Comparison of ENCODE assay signal across 8 cellular contexts in genomic region chr11:57639321-57640067, GRCh38. TPM values are rescaled to one million over a fixed set of nuclear protein-coding genes. Genes with fewer than 3 reads are reported as not detected.
DNase-seq lines count a peak whose midpoint lies in the region; ATAC-seq and TF ChIP-seq lines count a peak whose summit lies in the region.

No MANE protein-coding gene starts in this region.

- intact Hi-C loops in right cardiac atrium (cut with DNase I): loop anchor here in 3 of 4 donors (10.0 kb wide), 3 partner anchors 165 to 295 kb away; no protein-coding TSS in a partner anchor

- peak overlapping the region; percentile 35 for H3K27ac ChIP-seq in right cardiac atrium (ENCODE audit: low read length)
- H3K27ac ChIP-seq in smooth muscle cell (ENCODE audit: low read depth): peak overlapping the region; percentile 31

- H2AFZ ChIP-seq in smooth muscle cell (ENCODE audit: low read depth): no peak overlapping the region

- ATAC-seq in right cardiac atrium: no peak

- H3K27me3 ChIP-seq in right cardiac atrium (ENCODE audit: control insufficient read depth, insufficient read depth) (no peaks in the 10 kb centered on the region), smooth muscle cell (ENCODE audit: low read depth) (no peaks in the 10 kb centered on the region)

- H3K27me3 Mint-ChIP-seq in T-helper 1 cell treated with Interleukin-12 subunit alpha and Interleukin-12 subunit beta and Interleukin-4 antibody, amounts not matched to agents 30 μg/mL and 1 μg/mL, for 36 hours (ENCODE audit: low read depth): peaks cover 19% of the 10 kb centered on the region

- H3K36me3 Mint-ChIP-seq in T-helper 1 cell treated with Interleukin-12 subunit alpha and Interleukin-12 subunit beta and Interleukin-4 antibody, amounts not matched to agents 30 μg/mL and 1 μg/mL, for 36 hours (ENCODE audit: low read depth): no peaks in the 10 kb centered on the region

- H4K20me1 ChIP-seq in smooth muscle cell (ENCODE audit: low read depth): peaks cover 54% of the 10 kb centered on the region

- H3K4me2 ChIP-seq in smooth muscle cell: peak overlapping the region; percentile 98

- H3K36me3 ChIP-seq in smooth muscle cell (ENCODE audit: low read depth): no peaks in the 10 kb centered on the region

- peaks cover 10% of the 10 kb centered on the region for H3K4me1 Mint-ChIP-seq in T-helper 1 cell treated with Interleukin-12 subunit alpha and Interleukin-12 subunit beta and Interleukin-4 antibody, amounts not matched to agents 30 μg/mL and 1 μg/mL, for 36 hours (ENCODE audit: low read depth)

- H3K4me3 ChIP-seq in right cardiac atrium (ENCODE audit: low read length): peak overlapping the region; percentile 81
- H3K4me3 ChIP-seq in smooth muscle cell: peak overlapping the region; percentile 100

- WGBS in right cardiac atrium: 7% methylated on average over 15 of the region's 15 CpGs
- 2% methylated on average over 13 of the region's 15 CpGs for WGBS in smooth muscle cell (ENCODE audit: low lambda C conversion rate)

- DNase-seq in T-helper 1 cell: no peak
- DNase-seq in UCSD-AML1 (lab: John Stamatoyannopoulos, UW; ENCODE audit: unreplicated experiment): peak; percentile 95
- no peak for DNase-seq in right cardiac atrium
- peak; percentile 26 for DNase-seq in smooth muscle cell (lab: John Stamatoyannopoulos, UW; ENCODE audit: unreplicated experiment)
- no peak for DNase-seq in NCI-H1436 (lab: John Stamatoyannopoulos, UW)
- DNase-seq in NCI-H2171 treated with DMSO at 0.1 percent for 48 hours (lab: John Stamatoyannopoulos, UW): no peak
- no peak for DNase-seq in NCI-H187 (lab: John Stamatoyannopoulos, UW)

- no peaks in the 10 kb centered on the region for H3K9me3 ChIP-seq in right cardiac atrium (ENCODE audit: control insufficient read depth, low read length)
- H3K9me3 ChIP-seq in smooth muscle cell (replicated peaks; ENCODE audit: low read depth): no peaks in the 10 kb centered on the region

- H3K4me1 ChIP-seq in right cardiac atrium (ENCODE audit: control insufficient read depth, insufficient read depth, low read length): peaks cover 9% of the 10 kb centered on the region
- peaks cover 31% of the 10 kb centered on the region for H3K4me1 ChIP-seq in smooth muscle cell (ENCODE audit: low read depth)

- no peak for TF ChIP-seq CTCF in smooth muscle cell (IDR thresholded peaks at IDR 0.05; ENCODE audit: borderline replicate concordance, insufficient read depth, poor library complexity, severe bottlenecking)

- H3K27ac Mint-ChIP-seq in T-helper 1 cell treated with Interleukin-12 subunit alpha and Interleukin-12 subunit beta and Interleukin-4 antibody, amounts not matched to agents 30 μg/mL and 1 μg/mL, for 36 hours: no peak overlapping the region

- peak overlapping the region; percentile 95 for H3K9ac ChIP-seq in smooth muscle cell (ENCODE audit: low read depth)

- H3K79me2 ChIP-seq in smooth muscle cell (ENCODE audit: low read depth): peaks cover 24% of the 10 kb centered on the region

- no peaks in the 10 kb centered on the region for H3K9me3 Mint-ChIP-seq in T-helper 1 cell treated with Interleukin-12 subunit alpha and Interleukin-12 subunit beta and Interleukin-4 antibody, amounts not matched to agents 30 μg/mL and 1 μg/mL, for 36 hours

- H3F3A ChIP-seq in smooth muscle cell (ENCODE audit: low read depth): peaks cover 10% of the 10 kb centered on the region

- H3K4me3 Mint-ChIP-seq in T-helper 1 cell treated with Interleukin-12 subunit alpha and Interleukin-12 subunit beta and Interleukin-4 antibody, amounts not matched to agents 30 μg/mL and 1 μg/mL, for 36 hours: peak overlapping the region; percentile 96

RNA-seq across cellular contexts. Expression of gene YPEL4, which starts 10.2 kb away (rescaled TPM):
- total RNA-seq in right cardiac atrium (1 to 10 TPM in 1 of 4 donors, under 1 TPM in 3; 0.33 to 1.1 (median 0.62) TPM), smooth muscle cell (0.18 and 2.5 TPM in 2 replicates)
- polyA plus RNA-seq in right cardiac atrium (1.5 TPM), smooth muscle cell (2.0 and 2.9 TPM in 2 replicates)

RNA-seq across cellular contexts. Expression of gene CLP1, which starts 18.1 kb away (rescaled TPM):
- 1 to 10 TPM; 6.3 to 8.2 (median 7.2) TPM for total RNA-seq in right cardiac atrium
- 4.6 TPM for polyA plus RNA-seq in right cardiac atrium
- total RNA-seq in smooth muscle cell: 18.3 and 23.0 TPM in 2 replicates
- 18.0 and 19.7 TPM in 2 replicates for polyA plus RNA-seq in smooth muscle cell

RNA-seq across cellular contexts. Expression of gene ZDHHC5, which starts 28.4 kb away (rescaled TPM):
- 10 to 100 TPM; 38.9 to 60.4 (median 54.3) TPM for total RNA-seq in right cardiac atrium
- 27.0 TPM for polyA plus RNA-seq in right cardiac atrium
- 37.2 and 38.0 TPM in 2 replicates for total RNA-seq in smooth muscle cell
- polyA plus RNA-seq in smooth muscle cell: 33.2 and 34.5 TPM in 2 replicates

RNA-seq across cellular contexts. Expression of gene SERPING1, which starts 42.0 kb away (rescaled TPM):
- total RNA-seq in right cardiac atrium (100 to 1,000 TPM; 181 to 294 (median 203) TPM), smooth muscle cell (31.0 and 47.8 TPM in 2 replicates)
- polyA plus RNA-seq in right cardiac atrium (268 TPM), smooth muscle cell (80.3 and 95.8 TPM in 2 replicates)

Comparison
In these comparisons a context has a peak if more than half of its experiments do, and no peak if none do; other contexts are left out.
1. DNase-seq: peak in UCSD-AML1 (single experiment) and smooth muscle cell (single experiment); none in T-helper 1 cell (0 of 5), right cardiac atrium (0 of 3), NCI-H1436 (single experiment), NCI-H2171 treated with DMSO at 0.1 percent for 48 hours (single experiment) and NCI-H187 (0 of 2).